1 cellular context compared by ENCODE assay signal in genomic region chr19:12965017-12965811, GRCh38.
TF ChIP-seq lines count a peak whose summit lies in the region.

No MANE protein-coding gene starts in this region.

TF ChIP-seq in HepG2, 621 proteins besides CTCF, POLR2A, EP300 and RAD21 (continued from another document and continues in another):
- 0 out of 2 replicates have a peak, but pooled peaks have one; percentile 42 for TF ChIP-seq ZNF646 (CRISPR knock-in tag; IDR thresholded peaks at IDR 0.05)
- TF ChIP-seq ZNF614 (CRISPR knock-in tag; IDR thresholded peaks at IDR 0.05; ENCODE audit: borderline replicate concordance) = peak; percentile 52; the same call in 1 of the 2 replicates
- TF ChIP-seq ZNF569 (CRISPR knock-in tag; IDR thresholded peaks at IDR 0.05; ENCODE audit: borderline replicate concordance) = no peak
- no peak for TF ChIP-seq ETS1 (CRISPR knock-in tag; IDR thresholded peaks at IDR 0.05)
- TF ChIP-seq TMF1 (CRISPR knock-in tag; IDR thresholded peaks at IDR 0.05; ENCODE audit: low read depth) = no peak
- no peak for TF ChIP-seq ZMYM4 (CRISPR knock-in tag; IDR thresholded peaks at IDR 0.05)
- peak; percentile 32 for TF ChIP-seq CBX5 (CRISPR knock-in tag; IDR thresholded peaks at IDR 0.05; ENCODE audit: borderline replicate concordance)
- TF ChIP-seq ZNF18 (CRISPR knock-in tag; IDR thresholded peaks at IDR 0.05; ENCODE audit: insufficient replicate concordance) = peak; percentile 91
- TF ChIP-seq HNF4G (IDR thresholded peaks at IDR 0.05; ENCODE audit: borderline replicate concordance, low read depth, low read length) = no peak
- TF ChIP-seq HNF4G (CRISPR knock-in tag; IDR thresholded peaks at IDR 0.05; ENCODE audit: borderline replicate concordance, low read depth) = peak; percentile 18; the same call in 1 of the 2 replicates
- TF ChIP-seq RARG (CRISPR knock-in tag; IDR thresholded peaks at IDR 0.05; ENCODE audit: low read depth) = no peak
- no peak for TF ChIP-seq ZNF703 (CRISPR knock-in tag; IDR thresholded peaks at IDR 0.05; ENCODE audit: borderline replicate concordance)
- no peak for TF ChIP-seq ZNF317 (CRISPR knock-in tag; IDR thresholded peaks at IDR 0.05)
- peak; percentile 70 for TF ChIP-seq ZEB1 (IDR thresholded peaks at IDR 0.05; ENCODE audit: insufficient replicate concordance, low read depth)
- TF ChIP-seq NAIF1 (CRISPR knock-in tag; IDR thresholded peaks at IDR 0.05; ENCODE audit: borderline replicate concordance) = no peak
- TF ChIP-seq MIXL1 (CRISPR knock-in tag; IDR thresholded peaks at IDR 0.05) = no peak
- peak; percentile 63 for TF ChIP-seq ZNF501 (CRISPR knock-in tag; IDR thresholded peaks at IDR 0.05)
- TF ChIP-seq SP140L (CRISPR knock-in tag; IDR thresholded peaks at IDR 0.05; ENCODE audit: borderline replicate concordance) = no peak
- no peak for TF ChIP-seq PHF5A (CRISPR knock-in tag; IDR thresholded peaks at IDR 0.05; ENCODE audit: low read depth, unreplicated experiment)
- peak; percentile 23; the same call in 1 of the 2 replicates for TF ChIP-seq ATF7-NPFF (CRISPR knock-in tag; IDR thresholded peaks at IDR 0.05; ENCODE audit: low read depth)
- no peak for TF ChIP-seq NONO (IDR thresholded peaks at IDR 0.05)
- no peak; the same call in 1 of the 2 replicates for TF ChIP-seq NONO (CRISPR knock-in tag; conservative IDR thresholded peaks at IDR 0.05)
- TF ChIP-seq HIC2 (CRISPR knock-in tag; IDR thresholded peaks at IDR 0.05; ENCODE audit: low read depth) = peak; percentile 26; the same call in 1 of the 2 replicates
- TF ChIP-seq GPN1 (CRISPR knock-in tag; IDR thresholded peaks at IDR 0.05; ENCODE audit: borderline replicate concordance) = no peak
- TF ChIP-seq STAG1 (CRISPR knock-in tag; IDR thresholded peaks at IDR 0.05) = peak; percentile 83
- TF ChIP-seq UBTF (CRISPR knock-in tag; IDR thresholded peaks at IDR 0.05) = peak; percentile 60
- TF ChIP-seq ARID4A (CRISPR knock-in tag; IDR thresholded peaks at IDR 0.05; ENCODE audit: borderline replicate concordance) = peak; percentile 52; the same call in 1 of the 2 replicates
- TF ChIP-seq BCL3 (CRISPR knock-in tag; IDR thresholded peaks at IDR 0.05) = peak; percentile 55; the same call in 1 of the 2 replicates
- TF ChIP-seq ZNF362 (CRISPR knock-in tag; IDR thresholded peaks at IDR 0.05; ENCODE audit: borderline replicate concordance) = peak; percentile 48; the same call in 1 of the 2 replicates
- TF ChIP-seq MTA3 (CRISPR knock-in tag; IDR thresholded peaks at IDR 0.05) = no peak
- TF ChIP-seq ZNF740 (CRISPR knock-in tag; IDR thresholded peaks at IDR 0.05) = peak; percentile 60; the same call in 1 of the 2 replicates
- peak; percentile 43; the same call in 1 of the 2 replicates for TF ChIP-seq ZBTB14 (CRISPR knock-in tag; IDR thresholded peaks at IDR 0.05)
- peak; percentile 82; the same call in 1 of the 2 replicates for TF ChIP-seq ZMYM2 (CRISPR knock-in tag; IDR thresholded peaks at IDR 0.05)
- TF ChIP-seq TEAD2 (CRISPR knock-in tag; IDR thresholded peaks at IDR 0.05) = no peak
- no peak for TF ChIP-seq ZNF44 (CRISPR knock-in tag; IDR thresholded peaks at IDR 0.05)
- TF ChIP-seq THAP11 (CRISPR knock-in tag; IDR thresholded peaks at IDR 0.05) = peak; percentile 64; the same call in 1 of the 2 replicates
